In the genomic region with DNA sequence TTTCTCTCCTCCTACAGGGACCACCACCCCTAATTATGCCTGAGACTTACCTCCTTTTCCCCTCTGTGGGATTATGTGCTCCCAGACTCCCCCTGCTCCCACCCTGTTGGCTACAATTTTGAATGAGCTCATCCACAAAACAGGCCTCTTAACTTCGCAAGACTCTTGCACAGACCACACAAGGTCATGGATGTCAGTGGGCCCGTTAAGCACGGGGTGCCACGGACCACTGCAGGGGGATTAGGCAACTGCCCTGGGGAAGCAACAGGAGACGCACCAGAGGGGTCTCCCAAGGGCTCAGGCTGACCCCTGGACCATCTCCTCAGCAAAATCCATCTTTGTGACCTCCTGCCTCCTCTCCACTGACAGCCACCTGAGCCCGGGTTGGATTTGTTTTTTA, we compare ENCODE assay signal across 1 cellular context.
TF ChIP-seq lines count a peak whose summit lies in the region.

No MANE protein-coding gene starts in this region.

TF ChIP-seq in IMR-90, 13 proteins besides CTCF, POLR2A, EP300 and RAD21 (continued from another document):
- TF ChIP-seq, protein P1, sequence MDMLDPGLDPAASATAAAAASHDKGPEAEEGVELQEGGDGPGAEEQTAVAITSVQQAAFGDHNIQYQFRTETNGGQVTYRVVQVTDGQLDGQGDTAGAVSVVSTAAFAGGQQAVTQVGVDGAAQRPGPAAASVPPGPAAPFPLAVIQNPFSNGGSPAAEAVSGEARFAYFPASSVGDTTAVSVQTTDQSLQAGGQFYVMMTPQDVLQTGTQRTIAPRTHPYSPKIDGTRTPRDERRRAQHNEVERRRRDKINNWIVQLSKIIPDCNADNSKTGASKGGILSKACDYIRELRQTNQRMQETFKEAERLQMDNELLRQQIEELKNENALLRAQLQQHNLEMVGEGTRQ (IDR thresholded peaks at IDR 0.05; ENCODE audit: low read depth, low read length) = no peak
